ENCODE assay signal across 1 cellular context in the genomic region with DNA sequence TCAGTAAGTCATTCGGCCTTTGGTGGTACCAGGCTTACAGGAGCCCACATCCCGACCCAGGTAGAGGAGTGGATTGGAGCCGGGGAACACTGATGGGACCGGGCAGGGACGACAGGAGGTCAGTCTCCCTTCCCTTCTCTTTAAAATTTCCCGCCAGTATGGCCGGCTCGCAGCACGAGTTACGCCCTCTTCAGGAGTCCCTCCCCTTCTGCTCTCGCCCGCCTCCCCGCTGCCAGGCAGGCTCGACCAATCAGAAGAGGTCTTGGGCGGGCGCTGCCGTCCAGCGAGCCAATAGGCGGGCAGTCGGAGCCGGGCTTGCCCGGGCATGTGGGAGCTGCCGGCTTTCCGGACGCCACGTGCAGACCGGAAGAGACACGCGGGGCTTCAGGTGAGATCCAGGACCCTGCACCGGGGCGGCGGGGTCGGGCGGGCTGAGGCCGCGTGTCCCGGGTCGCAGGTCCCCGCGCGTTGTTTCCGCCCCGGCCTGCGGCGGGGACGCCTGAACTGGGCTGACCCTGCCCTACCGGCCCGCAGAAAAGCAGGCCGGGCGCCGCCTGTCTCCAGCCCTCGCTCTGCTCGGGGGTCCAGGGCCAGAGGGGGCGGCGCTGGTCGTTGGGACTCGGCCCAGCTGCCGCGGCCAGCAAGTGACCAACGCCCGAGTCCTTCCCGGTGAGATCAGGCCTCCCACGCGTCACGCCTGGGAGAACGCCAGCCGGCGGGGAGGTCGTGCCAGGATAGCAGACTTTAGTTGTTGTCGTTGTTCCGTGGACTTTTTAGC.
A peak's percentile ranks its signal among the peaks of the same experiment; 100 is the strongest.
TF ChIP-seq lines count a peak whose summit lies in the region.

A gene with protein sequence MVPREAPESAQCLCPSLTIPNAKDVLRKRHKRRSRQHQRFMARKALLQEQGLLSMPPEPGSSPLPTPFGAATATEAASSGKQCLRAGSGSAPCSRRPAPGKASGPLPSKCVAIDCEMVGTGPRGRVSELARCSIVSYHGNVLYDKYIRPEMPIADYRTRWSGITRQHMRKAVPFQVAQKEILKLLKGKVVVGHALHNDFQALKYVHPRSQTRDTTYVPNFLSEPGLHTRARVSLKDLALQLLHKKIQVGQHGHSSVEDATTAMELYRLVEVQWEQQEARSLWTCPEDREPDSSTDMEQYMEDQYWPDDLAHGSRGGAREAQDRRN (plus strand): TSS at position 346 of the 778 bp plus-strand sequence. CDS start 4,870 bp downstream, outside the sequence.

TF ChIP-seq in K562, 482 proteins besides CTCF, POLR2A, EP300 and RAD21 (continued from another document and continues in another):
- TF ChIP-seq, protein P1, sequence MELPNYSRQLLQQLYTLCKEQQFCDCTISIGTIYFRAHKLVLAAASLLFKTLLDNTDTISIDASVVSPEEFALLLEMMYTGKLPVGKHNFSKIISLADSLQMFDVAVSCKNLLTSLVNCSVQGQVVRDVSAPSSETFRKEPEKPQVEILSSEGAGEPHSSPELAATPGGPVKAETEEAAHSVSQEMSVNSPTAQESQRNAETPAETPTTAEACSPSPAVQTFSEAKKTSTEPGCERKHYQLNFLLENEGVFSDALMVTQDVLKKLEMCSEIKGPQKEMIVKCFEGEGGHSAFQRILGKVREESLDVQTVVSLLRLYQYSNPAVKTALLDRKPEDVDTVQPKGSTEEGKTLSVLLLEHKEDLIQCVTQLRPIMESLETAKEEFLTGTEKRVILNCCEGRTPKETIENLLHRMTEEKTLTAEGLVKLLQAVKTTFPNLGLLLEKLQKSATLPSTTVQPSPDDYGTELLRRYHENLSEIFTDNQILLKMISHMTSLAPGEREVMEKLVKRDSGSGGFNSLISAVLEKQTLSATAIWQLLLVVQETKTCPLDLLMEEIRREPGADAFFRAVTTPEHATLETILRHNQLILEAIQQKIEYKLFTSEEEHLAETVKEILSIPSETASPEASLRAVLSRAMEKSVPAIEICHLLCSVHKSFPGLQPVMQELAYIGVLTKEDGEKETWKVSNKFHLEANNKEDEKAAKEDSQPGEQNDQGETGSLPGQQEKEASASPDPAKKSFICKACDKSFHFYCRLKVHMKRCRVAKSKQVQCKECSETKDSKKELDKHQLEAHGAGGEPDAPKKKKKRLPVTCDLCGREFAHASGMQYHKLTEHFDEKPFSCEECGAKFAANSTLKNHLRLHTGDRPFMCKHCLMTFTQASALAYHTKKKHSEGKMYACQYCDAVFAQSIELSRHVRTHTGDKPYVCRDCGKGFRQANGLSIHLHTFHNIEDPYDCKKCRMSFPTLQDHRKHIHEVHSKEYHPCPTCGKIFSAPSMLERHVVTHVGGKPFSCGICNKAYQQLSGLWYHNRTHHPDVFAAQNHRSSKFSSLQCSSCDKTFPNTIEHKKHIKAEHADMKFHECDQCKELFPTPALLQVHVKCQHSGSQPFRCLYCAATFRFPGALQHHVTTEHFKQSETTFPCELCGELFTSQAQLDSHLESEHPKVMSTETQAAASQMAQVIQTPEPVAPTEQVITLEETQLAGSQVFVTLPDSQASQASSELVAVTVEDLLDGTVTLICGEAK (IDR thresholded peaks at IDR 0.05), result peak; percentile 58
- TF ChIP-seq, protein P1 (CRISPR knock-in tag; IDR thresholded peaks at IDR 0.05), result no peak
- TF ChIP-seq, protein P2, sequence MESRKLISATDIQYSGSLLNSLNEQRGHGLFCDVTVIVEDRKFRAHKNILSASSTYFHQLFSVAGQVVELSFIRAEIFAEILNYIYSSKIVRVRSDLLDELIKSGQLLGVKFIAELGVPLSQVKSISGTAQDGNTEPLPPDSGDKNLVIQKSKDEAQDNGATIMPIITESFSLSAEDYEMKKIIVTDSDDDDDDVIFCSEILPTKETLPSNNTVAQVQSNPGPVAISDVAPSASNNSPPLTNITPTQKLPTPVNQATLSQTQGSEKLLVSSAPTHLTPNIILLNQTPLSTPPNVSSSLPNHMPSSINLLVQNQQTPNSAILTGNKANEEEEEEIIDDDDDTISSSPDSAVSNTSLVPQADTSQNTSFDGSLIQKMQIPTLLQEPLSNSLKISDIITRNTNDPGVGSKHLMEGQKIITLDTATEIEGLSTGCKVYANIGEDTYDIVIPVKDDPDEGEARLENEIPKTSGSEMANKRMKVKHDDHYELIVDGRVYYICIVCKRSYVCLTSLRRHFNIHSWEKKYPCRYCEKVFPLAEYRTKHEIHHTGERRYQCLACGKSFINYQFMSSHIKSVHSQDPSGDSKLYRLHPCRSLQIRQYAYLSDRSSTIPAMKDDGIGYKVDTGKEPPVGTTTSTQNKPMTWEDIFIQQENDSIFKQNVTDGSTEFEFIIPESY (CRISPR knock-in tag; IDR thresholded peaks at IDR 0.05), result peak; percentile 78
- TF ChIP-seq SMARCA4 (IDR thresholded peaks at IDR 0.05), result no peak
- TF ChIP-seq, protein P3, sequence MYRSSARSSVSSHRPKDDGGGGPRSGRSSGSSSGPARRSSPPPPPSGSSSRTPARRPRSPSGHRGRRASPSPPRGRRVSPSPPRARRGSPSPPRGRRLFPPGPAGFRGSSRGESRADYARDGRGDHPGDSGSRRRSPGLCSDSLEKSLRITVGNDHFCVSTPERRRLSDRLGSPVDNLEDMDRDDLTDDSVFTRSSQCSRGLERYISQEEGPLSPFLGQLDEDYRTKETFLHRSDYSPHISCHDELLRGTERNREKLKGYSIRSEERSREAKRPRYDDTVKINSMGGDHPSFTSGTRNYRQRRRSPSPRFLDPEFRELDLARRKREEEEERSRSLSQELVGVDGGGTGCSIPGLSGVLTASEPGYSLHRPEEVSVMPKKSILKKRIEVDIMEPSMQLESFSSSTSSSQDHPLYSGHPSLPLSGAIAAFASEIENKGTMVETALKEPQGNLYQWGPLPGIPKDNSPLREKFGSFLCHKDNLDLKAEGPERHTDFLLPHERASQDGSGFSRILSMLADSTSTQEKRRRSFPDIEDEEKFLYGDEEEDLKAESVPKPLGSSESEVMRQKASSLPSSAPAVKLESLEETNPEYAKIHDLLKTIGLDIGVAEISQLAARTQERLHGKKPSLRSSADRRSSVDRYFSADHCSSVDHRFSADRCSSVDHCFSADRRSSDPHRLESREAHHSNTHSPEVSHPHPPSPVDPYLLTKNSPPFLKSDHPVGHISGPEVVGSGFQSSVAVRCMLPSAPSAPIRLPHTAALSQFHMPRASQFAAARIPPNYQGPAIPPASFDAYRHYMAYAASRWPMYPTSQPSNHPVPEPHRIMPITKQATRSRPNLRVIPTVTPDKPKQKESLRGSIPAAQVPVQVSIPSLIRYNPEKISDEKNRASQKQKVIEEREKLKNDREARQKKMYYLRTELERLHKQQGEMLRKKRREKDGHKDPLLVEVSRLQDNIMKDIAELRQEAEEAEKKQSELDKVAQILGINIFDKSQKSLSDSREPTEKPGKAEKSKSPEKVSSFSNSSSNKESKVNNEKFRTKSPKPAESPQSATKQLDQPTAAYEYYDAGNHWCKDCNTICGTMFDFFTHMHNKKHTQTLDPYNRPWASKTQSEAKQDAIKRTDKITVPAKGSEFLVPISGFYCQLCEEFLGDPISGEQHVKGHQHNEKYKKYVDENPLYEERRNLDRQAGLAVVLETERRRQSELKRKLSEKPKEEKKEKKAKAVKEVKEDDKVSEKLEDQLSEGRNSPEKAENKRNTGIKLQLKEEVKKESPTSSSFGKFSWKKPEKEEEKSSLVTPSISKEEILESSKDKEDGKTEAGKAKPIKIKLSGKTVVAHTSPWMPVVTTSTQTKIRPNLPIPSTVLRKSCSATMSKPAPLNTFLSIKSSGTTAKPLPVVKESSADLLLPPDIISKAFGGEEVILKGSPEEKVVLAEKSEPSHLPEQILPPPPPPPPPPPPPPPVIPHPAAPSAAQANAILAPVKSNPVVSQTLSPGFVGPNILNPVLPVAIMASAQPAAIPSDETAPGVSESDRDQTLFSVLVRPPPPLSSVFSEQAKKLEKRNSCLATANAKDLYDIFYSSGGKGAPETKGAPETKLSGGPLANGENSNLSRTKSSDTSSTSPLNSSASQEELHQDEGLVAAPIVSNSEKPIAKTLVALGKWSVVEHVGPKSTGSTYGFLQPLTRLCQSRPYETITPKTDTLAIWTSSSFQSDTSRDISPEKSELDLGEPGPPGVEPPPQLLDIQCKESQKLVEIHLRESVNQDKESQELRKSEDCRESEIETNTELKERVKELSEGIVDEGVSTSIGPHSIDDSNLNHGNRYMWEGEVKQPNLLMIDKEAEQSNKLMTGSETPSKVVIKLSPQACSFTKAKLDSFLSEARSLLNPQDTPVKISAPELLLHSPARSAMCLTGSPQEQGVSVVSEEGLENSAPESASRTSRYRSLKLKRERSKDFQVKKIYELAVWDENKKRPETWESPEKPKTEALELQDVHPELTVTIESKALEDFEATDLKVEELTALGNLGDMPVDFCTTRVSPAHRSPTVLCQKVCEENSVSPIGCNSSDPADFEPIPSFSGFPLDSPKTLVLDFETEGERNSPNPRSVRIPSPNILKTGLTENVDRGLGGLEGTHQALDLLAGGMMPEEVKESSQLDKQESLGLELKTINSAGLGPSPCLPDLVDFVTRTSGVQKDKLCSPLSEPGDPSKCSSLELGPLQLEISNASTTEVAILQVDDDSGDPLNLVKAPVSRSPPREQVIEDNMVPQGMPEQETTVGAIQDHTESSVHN (IDR thresholded peaks at IDR 0.05; ENCODE audit: borderline replicate concordance in 1 of 2, low read depth in 1 of 2), result no peak
- no peak for TF ChIP-seq ZNF41 (CRISPR knock-in tag; conservative IDR thresholded peaks at IDR 0.05)
- TF ChIP-seq RCOR1 (IDR thresholded peaks at IDR 0.05; ENCODE audit: borderline replicate concordance in 1 of 2, low read depth in 2 of 2, low read length in 2 of 2), result no peak
- peak; percentile 80 for TF ChIP-seq CBX1 (IDR thresholded peaks at IDR 0.05; ENCODE audit: low read depth)
- TF ChIP-seq, protein P4, sequence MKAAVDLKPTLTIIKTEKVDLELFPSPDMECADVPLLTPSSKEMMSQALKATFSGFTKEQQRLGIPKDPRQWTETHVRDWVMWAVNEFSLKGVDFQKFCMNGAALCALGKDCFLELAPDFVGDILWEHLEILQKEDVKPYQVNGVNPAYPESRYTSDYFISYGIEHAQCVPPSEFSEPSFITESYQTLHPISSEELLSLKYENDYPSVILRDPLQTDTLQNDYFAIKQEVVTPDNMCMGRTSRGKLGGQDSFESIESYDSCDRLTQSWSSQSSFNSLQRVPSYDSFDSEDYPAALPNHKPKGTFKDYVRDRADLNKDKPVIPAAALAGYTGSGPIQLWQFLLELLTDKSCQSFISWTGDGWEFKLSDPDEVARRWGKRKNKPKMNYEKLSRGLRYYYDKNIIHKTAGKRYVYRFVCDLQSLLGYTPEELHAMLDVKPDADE (conservative IDR thresholded peaks at IDR 0.05; ENCODE audit: control insufficient read depth, low read depth, low read length), result peak; percentile 76; the same call in 1 of the 2 replicates
- TF ChIP-seq, protein P5, sequence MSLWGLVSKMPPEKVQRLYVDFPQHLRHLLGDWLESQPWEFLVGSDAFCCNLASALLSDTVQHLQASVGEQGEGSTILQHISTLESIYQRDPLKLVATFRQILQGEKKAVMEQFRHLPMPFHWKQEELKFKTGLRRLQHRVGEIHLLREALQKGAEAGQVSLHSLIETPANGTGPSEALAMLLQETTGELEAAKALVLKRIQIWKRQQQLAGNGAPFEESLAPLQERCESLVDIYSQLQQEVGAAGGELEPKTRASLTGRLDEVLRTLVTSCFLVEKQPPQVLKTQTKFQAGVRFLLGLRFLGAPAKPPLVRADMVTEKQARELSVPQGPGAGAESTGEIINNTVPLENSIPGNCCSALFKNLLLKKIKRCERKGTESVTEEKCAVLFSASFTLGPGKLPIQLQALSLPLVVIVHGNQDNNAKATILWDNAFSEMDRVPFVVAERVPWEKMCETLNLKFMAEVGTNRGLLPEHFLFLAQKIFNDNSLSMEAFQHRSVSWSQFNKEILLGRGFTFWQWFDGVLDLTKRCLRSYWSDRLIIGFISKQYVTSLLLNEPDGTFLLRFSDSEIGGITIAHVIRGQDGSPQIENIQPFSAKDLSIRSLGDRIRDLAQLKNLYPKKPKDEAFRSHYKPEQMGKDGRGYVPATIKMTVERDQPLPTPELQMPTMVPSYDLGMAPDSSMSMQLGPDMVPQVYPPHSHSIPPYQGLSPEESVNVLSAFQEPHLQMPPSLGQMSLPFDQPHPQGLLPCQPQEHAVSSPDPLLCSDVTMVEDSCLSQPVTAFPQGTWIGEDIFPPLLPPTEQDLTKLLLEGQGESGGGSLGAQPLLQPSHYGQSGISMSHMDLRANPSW (CRISPR knock-in tag; IDR thresholded peaks at IDR 0.05), result no peak
- no peak for TF ChIP-seq XRCC3 (IDR thresholded peaks at IDR 0.05)
- no peak for TF ChIP-seq PHF21A (IDR thresholded peaks at IDR 0.05; ENCODE audit: borderline replicate concordance, low read depth)
- TF ChIP-seq ETV6 (IDR thresholded peaks at IDR 0.05; ENCODE audit: borderline replicate concordance in 1 of 2, low read depth in 2 of 2, low read length in 1 of 2), result no peak
- TF ChIP-seq ETV6 (CRISPR knock-in tag; IDR thresholded peaks at IDR 0.05; ENCODE audit: borderline replicate concordance), result peak; percentile 87; the same call in 1 of the 2 replicates
- TF ChIP-seq ZNF282 (CRISPR knock-in tag; IDR thresholded peaks at IDR 0.05), result 0 out of 2 replicates have a peak, but pooled peaks have one; percentile 59
